ENCODE assay signal across 1 cellular context in the genomic region with DNA sequence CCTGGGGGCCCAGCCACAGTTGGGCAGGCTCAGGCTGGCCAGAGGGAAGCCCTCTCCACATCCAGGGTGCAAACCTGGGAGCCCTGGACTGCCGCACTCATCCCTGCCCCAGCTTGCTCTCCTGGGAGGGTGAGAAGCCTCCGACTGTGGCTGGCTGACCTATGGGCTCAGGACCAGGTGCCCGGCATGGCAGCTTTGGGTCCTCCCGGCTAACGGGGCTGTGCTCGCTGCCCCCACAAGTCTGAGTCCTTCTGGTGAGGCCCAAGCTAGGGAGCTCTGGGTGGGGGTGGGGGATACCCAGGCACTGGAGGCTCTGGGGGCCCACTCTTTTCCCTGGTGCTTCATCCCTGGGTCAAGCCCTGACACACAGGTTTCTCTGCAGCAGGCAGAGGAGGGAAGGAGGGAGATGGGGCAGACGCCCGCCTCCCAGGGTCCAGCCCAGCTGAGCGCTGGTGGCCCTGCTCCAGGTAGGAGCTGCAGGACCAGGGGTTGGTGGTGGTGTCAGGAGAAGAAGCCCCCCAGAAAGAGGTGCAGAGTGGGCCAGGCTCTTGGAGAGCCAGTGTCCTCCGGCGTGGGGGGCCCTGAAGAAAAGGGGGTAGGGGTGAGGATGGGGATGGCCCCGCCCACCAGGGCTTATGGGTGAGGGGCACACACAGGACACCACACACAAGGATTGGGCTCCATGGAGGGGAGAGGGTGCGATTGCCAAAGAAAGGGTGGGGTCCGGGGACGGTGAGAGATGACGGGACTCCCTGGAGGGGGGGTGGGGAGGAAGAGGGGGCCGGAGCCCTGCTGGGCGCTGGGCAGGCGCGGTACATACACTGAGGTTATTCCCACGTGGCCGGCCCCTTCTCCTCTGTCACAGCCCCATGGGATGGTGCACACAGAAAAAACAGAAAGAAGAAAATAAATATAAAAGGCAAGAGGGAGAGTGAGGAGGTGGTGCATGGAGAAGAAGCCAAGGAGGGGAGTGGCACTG.
TF ChIP-seq lines count a peak whose summit lies in the region.

No MANE protein-coding gene starts in this region.

TF ChIP-seq in IMR-90, 13 proteins besides CTCF, POLR2A, EP300 and RAD21:
- TF ChIP-seq MXI1 (IDR thresholded peaks at IDR 0.05; ENCODE audit: borderline replicate concordance, low read depth, low read length) (no peak), MAFK (IDR thresholded peaks at IDR 0.05; ENCODE audit: low read depth, low read length) (no peak), NFE2L2 (IDR thresholded peaks at IDR 0.05; ENCODE audit: low read depth, low read length) (no peak), RFX5 (IDR thresholded peaks at IDR 0.05; ENCODE audit: low read depth, low read length) (no peak), SMC3 (IDR thresholded peaks at IDR 0.05; ENCODE audit: low read depth, low read length) (no peak), FOS (IDR thresholded peaks at IDR 0.05; ENCODE audit: low read depth, low read length) (no peak), BHLHE40 (IDR thresholded peaks at IDR 0.05; ENCODE audit: low read depth, low read length) (no peak)
- TF ChIP-seq, protein P1, sequence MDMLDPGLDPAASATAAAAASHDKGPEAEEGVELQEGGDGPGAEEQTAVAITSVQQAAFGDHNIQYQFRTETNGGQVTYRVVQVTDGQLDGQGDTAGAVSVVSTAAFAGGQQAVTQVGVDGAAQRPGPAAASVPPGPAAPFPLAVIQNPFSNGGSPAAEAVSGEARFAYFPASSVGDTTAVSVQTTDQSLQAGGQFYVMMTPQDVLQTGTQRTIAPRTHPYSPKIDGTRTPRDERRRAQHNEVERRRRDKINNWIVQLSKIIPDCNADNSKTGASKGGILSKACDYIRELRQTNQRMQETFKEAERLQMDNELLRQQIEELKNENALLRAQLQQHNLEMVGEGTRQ (IDR thresholded peaks at IDR 0.05; ENCODE audit: low read depth, low read length) = no peak
